ENCODE assay signal across 1 cellular context in the genomic region with DNA sequence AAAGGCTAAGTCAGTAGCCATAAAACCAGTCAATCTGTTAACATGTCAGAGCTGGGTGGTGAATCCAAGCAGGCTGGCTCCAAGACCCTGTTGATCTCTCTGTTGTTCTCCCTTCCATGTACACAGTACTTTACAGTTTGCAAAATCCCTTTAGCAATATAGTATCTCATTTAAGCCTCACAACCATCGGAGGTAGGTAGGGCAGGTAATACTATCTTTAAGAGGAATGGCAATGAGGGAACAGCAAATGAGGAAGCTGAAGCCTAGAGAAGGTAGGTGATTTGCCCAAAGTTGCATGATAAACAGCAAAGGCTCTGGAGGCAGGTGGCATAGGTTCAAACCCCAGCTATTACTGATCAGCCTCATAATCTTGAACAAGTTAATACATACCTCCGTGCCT.
TF ChIP-seq lines count a peak whose summit lies in the region.

No MANE protein-coding gene starts in this region.

TF ChIP-seq in K562, 482 proteins besides CTCF, POLR2A, EP300 and RAD21:
- TF ChIP-seq RBFOX2 (IDR thresholded peaks at IDR 0.05; ENCODE audit: low read depth, low read length) (0 out of 2 replicates have a peak, but pooled peaks have one; percentile 15), KAT7 (CRISPR knock-in tag; IDR thresholded peaks at IDR 0.05; ENCODE audit: borderline replicate concordance) (no peak), RBM25 (IDR thresholded peaks at IDR 0.05; ENCODE audit: low read depth, low read length, severe bottlenecking) (peak; percentile 72), BCOR (IDR thresholded peaks at IDR 0.05) (peak; percentile 61; the same call in 1 of the 2 replicates), ZFP36 (IDR thresholded peaks at IDR 0.05; ENCODE audit: low read depth, low read length, partially characterized antibody) (no peak)
